Comparison of ENCODE assay signal across 8 cellular contexts in genomic region chr19:4455742-4456565, GRCh38. TPM values are rescaled to one million over a fixed set of nuclear protein-coding genes. Genes with fewer than 3 reads are reported as not detected.
DNase-seq lines count a peak whose midpoint lies in the region; ATAC-seq and TF ChIP-seq lines count a peak whose summit lies in the region.

No MANE protein-coding gene starts in this region.

- DNase-seq in NCI-H2227 (lab: John Stamatoyannopoulos, UW; ENCODE audit: unreplicated experiment), result peak; percentile 55
- no peak for DNase-seq in NCI-H2227 treated with DMSO at 0.1 percent for 48 hours (lab: John Stamatoyannopoulos, UW)
- DNase-seq in NCI-H446 treated with DMSO at 0.1 percent for 48 hours (lab: John Stamatoyannopoulos, UW), result peak; percentile 73
- DNase-seq in breast epithelium (ENCODE audit: low spot score in 2 of 2), result no peak
- peak; percentile 90 for DNase-seq in left kidney (ENCODE audit: low read depth, low spot score)
- DNase-seq in testis, result peak; percentile 86
- no peak for DNase-seq in cortex of kidney (lab: John Stamatoyannopoulos, UW)

- H3K27ac ChIP-seq in breast epithelium (peak overlapping the region; percentile 79 to 87), testis (peak overlapping the region; percentile 86 to 92)

- TF ChIP-seq CTCF in breast epithelium (IDR thresholded peaks at IDR 0.05), result no peak
- no peak for TF ChIP-seq CTCF in testis (IDR thresholded peaks at IDR 0.05)

- TF ChIP-seq POLR2A in breast epithelium (IDR thresholded peaks at IDR 0.05), result no peak
- TF ChIP-seq POLR2A in testis (IDR thresholded peaks at IDR 0.05), result no peak

- no peak for ATAC-seq in HG03521 (IDR thresholded peaks at IDR 0.05; ENCODE audit: unreplicated experiment)

- H3K4me1 ChIP-seq in breast epithelium (peaks cover 0 to 11% of the 10 kb centered on the region in 2 donors), testis (peaks cover 31% of the 10 kb centered on the region)

- intact Hi-C loops in breast epithelium (cut with DNase I; ENCODE audit: low total_unique reads), result no loop called here
- intact Hi-C loops in testis (cut with DNase I; ENCODE audit: low total_unique reads), result loop anchor here (2.0 to 10.0 kb wide), 2 partner anchors 15 to 51 kb away; partner anchors contain the start of genes CHAF1A and SH3GL1

- H3K36me3 ChIP-seq in breast epithelium (no peaks in the 10 kb centered on the region), testis (ENCODE audit: low read depth, missing control alignments) (no peaks in the 10 kb centered on the region)

- H3K9me3 ChIP-seq in breast epithelium, result no peaks in the 10 kb centered on the region
- H3K9me3 ChIP-seq in testis, result no peaks in the 10 kb centered on the region

- H3K27me3 ChIP-seq in breast epithelium, result no peaks in the 10 kb centered on the region
- no peaks in the 10 kb centered on the region for H3K27me3 ChIP-seq in testis

- H3K4me3 ChIP-seq in breast epithelium (peak overlapping the region; percentile 75 to 83 (median 76)), testis (peak overlapping the region in 1 of 2 donors; percentile 87)

- WGBS in testis, 2 donors, result 19 to 40% methylated on average over 15 of the region's 15 CpGs

RNA-seq across cellular contexts. Expression of gene UBXN6, which starts 1.6 kb away (rescaled TPM):
- total RNA-seq in breast epithelium, result 100 to 1,000 TPM in 1 of 3 donors, 10 to 100 TPM in 2; 72.9 to 139 (median 91.1) TPM
- total RNA-seq in testis, result 100 to 1,000 TPM; 293 to 319 TPM
- polyA plus RNA-seq in testis (ENCODE audit: insufficient read depth, low read depth, low replicate concordance), result 336 TPM

RNA-seq across cellular contexts. Expression of gene HDGFL2, which starts 16.1 kb away (rescaled TPM):
- total RNA-seq in breast epithelium, result 10 to 100 TPM; 33.0 to 34.1 (median 33.1) TPM
- 10 to 100 TPM; 81.4 to 95.8 TPM for total RNA-seq in testis
- polyA plus RNA-seq in testis (ENCODE audit: insufficient read depth, low read depth, low replicate concordance), result 141 TPM

RNA-seq across cellular contexts. Expression of gene CHAF1A, which starts 53.5 kb away (rescaled TPM):
- total RNA-seq in breast epithelium (1 to 10 TPM; 6.3 to 8.2 (median 7.9) TPM), testis (10 to 100 TPM; 28.6 to 37.7 TPM)
- polyA plus RNA-seq in testis (ENCODE audit: insufficient read depth, low read depth, low replicate concordance), result 24.1 TPM

RNA-seq across cellular contexts. Expression of gene SH3GL1, which starts 55.6 kb away (rescaled TPM):
- total RNA-seq in breast epithelium (10 to 100 TPM; 25.6 to 52.5 (median 33.8) TPM), testis (10 to 100 TPM; 41.6 to 53.4 TPM)
- polyA plus RNA-seq in testis (ENCODE audit: insufficient read depth, low read depth, low replicate concordance), result 47.3 TPM

Comparison
In these comparisons a context has a peak if more than half of its experiments do, and no peak if none do; other contexts are left out.
1. DNase-seq: peak in NCI-H2227 (single experiment), NCI-H446 treated with DMSO at 0.1 percent for 48 hours (single experiment), left kidney (single experiment) and testis (single experiment); none in NCI-H2227 treated with DMSO at 0.1 percent for 48 hours (single experiment), breast epithelium (0 of 2) and cortex of kidney (single experiment).